Comparison of ENCODE assay signal across 11 cellular contexts in the genomic region with DNA sequence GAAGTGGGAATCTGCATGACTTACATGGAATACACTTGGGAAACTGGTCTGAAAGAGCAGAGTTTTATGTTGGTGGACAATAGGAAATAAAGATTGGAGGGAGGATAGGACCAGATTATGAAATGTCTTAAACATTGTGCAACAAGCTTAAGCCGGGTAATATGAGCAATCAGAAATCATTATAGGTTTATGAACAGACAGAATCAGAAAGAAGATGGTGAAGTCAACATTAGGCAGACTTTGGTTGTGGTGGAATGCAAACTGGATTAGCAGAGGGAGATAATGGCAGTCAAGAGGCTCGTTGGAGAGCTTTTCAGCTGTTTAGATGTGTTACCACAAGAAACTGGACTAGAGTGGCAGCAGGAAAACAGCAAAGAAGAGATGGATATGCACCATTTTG.
"Had no signal": no experiment of that assay in that cellular context is flagged by ENCODE, and none has a peak within 500 bp of the region (broad histone marks: within the 10 kb centered on the region; RNA-seq: fewer than 3 reads in every experiment).

No MANE protein-coding gene starts in this region.

- H3K4me3 ChIP-seq: prostate gland had no signal

- ATAC-seq: activated naive CD8-positive, alpha-beta T cell treated with anti-CD3 and anti-CD28 coated beads, Interleukin-2, amount 50 U/mL, for 24 hours; left lobe of liver; sciatic nerve; stimulated activated naive CD8-positive, alpha-beta T cell treated with anti-CD3 and anti-CD28 coated beads, Interleukin-15, Interleukin-2, amounts not matched to agents 100 U/mL and 50 U/mL, for 24 hours; T-cell had no signal

- H3K36me3 ChIP-seq: prostate gland had no signal

- H3K4me1 ChIP-seq: prostate gland had no signal

- H3K27ac ChIP-seq: prostate gland had no signal

- H3K9me3 ChIP-seq: prostate gland had no signal

- DNase-seq: activated CD4-positive, alpha-beta T cell treated with anti-CD3 and anti-CD28 coated beads for 4 hours; activated naive CD4-positive, alpha-beta T cell treated with Interleukin-2 at 50 U/mL for 16 hours; activated naive CD8-positive, alpha-beta T cell treated with anti-CD3 and anti-CD28 coated beads, Interleukin-2, amount 50 U/mL, for 24 hours; occipital lobe; stimulated activated CD4-positive, alpha-beta T cell treated with anti-CD3 and anti-CD28 coated beads, Interleukin-4, amount 100 ng/mL, for 1 hour; stimulated activated CD8-positive, alpha-beta memory T cell treated with anti-CD3 and anti-CD28 coated beads, Interleukin-4, amount 100 ng/mL, for 48 hours; stimulated activated naive CD8-positive, alpha-beta T cell treated with anti-CD3 and anti-CD28 coated beads, Interleukin-15, Interleukin-2, amounts not matched to agents 100 U/mL and 50 U/mL, for 24 hours; T-cell had no signal
